1 cellular context compared by ENCODE assay signal in genomic region chr19:53792721-53793433, GRCh38.
TF ChIP-seq lines count a peak whose summit lies in the region.

No MANE protein-coding gene starts in this region.

TF ChIP-seq in GM23338, 12 proteins besides CTCF, POLR2A, EP300 and RAD21 (continued from another document):
- TF ChIP-seq, protein P1, sequence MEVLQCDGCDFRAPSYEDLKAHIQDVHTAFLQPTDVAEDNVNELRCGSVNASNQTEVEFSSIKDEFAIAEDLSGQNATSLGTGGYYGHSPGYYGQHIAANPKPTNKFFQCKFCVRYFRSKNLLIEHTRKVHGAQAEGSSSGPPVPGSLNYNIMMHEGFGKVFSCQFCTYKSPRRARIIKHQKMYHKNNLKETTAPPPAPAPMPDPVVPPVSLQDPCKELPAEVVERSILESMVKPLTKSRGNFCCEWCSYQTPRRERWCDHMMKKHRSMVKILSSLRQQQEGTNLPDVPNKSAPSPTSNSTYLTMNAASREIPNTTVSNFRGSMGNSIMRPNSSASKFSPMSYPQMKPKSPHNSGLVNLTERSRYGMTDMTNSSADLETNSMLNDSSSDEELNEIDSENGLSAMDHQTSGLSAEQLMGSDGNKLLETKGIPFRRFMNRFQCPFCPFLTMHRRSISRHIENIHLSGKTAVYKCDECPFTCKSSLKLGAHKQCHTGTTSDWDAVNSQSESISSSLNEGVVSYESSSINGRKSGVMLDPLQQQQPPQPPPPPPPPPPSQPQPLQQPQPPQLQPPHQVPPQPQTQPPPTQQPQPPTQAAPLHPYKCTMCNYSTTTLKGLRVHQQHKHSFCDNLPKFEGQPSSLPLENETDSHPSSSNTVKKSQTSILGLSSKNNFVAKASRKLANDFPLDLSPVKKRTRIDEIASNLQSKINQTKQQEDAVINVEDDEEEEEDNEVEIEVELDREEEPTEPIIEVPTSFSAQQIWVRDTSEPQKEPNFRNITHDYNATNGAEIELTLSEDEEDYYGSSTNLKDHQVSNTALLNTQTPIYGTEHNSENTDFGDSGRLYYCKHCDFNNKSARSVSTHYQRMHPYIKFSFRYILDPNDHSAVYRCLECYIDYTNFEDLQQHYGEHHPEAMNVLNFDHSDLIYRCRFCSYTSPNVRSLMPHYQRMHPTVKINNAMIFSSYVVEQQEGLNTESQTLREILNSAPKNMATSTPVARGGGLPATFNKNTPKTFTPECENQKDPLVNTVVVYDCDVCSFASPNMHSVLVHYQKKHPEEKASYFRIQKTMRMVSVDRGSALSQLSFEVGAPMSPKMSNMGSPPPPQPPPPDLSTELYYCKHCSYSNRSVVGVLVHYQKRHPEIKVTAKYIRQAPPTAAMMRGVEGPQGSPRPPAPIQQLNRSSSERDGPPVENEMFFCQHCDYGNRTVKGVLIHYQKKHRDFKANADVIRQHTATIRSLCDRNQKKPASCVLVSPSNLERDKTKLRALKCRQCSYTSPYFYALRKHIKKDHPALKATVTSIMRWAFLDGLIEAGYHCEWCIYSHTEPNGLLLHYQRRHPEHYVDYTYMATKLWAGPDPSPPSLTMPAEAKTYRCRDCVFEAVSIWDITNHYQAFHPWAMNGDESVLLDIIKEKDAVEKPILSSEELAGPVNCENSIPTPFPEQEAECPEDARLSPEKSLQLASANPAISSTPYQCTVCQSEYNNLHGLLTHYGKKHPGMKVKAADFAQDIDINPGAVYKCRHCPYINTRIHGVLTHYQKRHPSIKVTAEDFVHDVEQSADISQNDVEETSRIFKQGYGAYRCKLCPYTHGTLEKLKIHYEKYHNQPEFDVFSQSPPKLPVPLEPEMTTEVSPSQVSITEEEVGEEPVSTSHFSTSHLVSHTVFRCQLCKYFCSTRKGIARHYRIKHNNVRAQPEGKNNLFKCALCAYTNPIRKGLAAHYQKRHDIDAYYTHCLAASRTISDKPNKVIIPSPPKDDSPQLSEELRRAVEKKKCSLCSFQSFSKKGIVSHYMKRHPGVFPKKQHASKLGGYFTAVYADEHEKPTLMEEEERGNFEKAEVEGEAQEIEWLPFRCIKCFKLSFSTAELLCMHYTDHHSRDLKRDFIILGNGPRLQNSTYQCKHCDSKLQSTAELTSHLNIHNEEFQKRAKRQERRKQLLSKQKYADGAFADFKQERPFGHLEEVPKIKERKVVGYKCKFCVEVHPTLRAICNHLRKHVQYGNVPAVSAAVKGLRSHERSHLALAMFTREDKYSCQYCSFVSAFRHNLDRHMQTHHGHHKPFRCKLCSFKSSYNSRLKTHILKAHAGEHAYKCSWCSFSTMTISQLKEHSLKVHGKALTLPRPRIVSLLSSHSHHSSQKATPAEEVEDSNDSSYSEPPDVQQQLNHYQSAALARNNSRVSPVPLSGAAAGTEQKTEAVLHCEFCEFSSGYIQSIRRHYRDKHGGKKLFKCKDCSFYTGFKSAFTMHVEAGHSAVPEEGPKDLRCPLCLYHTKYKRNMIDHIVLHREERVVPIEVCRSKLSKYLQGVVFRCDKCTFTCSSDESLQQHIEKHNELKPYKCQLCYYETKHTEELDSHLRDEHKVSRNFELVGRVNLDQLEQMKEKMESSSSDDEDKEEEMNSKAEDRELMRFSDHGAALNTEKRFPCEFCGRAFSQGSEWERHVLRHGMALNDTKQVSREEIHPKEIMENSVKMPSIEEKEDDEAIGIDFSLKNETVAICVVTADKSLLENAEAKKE (CRISPR knock-in tag; IDR thresholded peaks at IDR 0.05) = no peak
- TF ChIP-seq ZNF114 (CRISPR knock-in tag; IDR thresholded peaks at IDR 0.05) = no peak
- no peak for TF ChIP-seq REST (IDR thresholded peaks at IDR 0.05; ENCODE audit: unreplicated experiment)
